15 cellular contexts compared by ENCODE assay signal in genomic region chr18:6776193-6776592, GRCh38. TPM values are rescaled to one million over a fixed set of nuclear protein-coding genes. Genes with fewer than 3 reads are reported as not detected.
DNase-seq lines count a peak whose midpoint lies in the region; ATAC-seq and TF ChIP-seq lines count a peak whose summit lies in the region.
"Had no signal": no experiment of that assay in that cellular context is flagged by ENCODE, and none has a peak within 500 bp of the region (broad histone marks: within the 10 kb centered on the region; RNA-seq: fewer than 3 reads in every experiment).

No MANE protein-coding gene starts in this region.

- DNase-seq in EH (ENCODE audit: low read depth) (peak; percentile 82), amniotic epithelial cell (ENCODE audit: low read depth) (peak; percentile 80), foreskin fibroblast (peak; percentile 26 to 85), sciatic nerve (ENCODE audit: low spot score) (no peak), germinal center (ENCODE audit: low spot score) (no peak)
- DNase-seq: activated effector memory CD4-positive, alpha-beta T cell treated with anti-CD3 and anti-CD28 coated beads, Interleukin-2, amount 50 U/mL, for 16 hours; C1 segment of cervical spinal cord; DND-41; MM.1S; NCI-H2081 treated with DMSO at 0.1 percent for 48 hours; SJCRH30; upper lobe of left lung had no signal

- intact Hi-C loops in sciatic nerve (cut with DNase I), result no loop called here

- no peak for TF ChIP-seq CTCF in foreskin fibroblast (IDR thresholded peaks at IDR 0.05; ENCODE audit: low read depth, low read length)

- peak; percentile 81 for ATAC-seq in sciatic nerve
- no peak for ATAC-seq in HG02798 (IDR thresholded peaks at IDR 0.05; ENCODE audit: poor library complexity, unreplicated experiment)
- ATAC-seq in HG03280 (IDR thresholded peaks at IDR 0.05; ENCODE audit: unreplicated experiment), result no peak
- no peak for ATAC-seq in HG02973 (IDR thresholded peaks at IDR 0.05; ENCODE audit: unreplicated experiment)

- H3K4me3 ChIP-seq in foreskin fibroblast (ENCODE audit: low read depth in 1 of 2, low read length in 2 of 2), result no peak overlapping the region
- H3K4me3 ChIP-seq: SJCRH30, upper lobe of left lung had no signal

RNA-seq across cellular contexts. Expression of gene ARHGAP28, which starts 46.7 kb away (rescaled TPM):
- total RNA-seq in sciatic nerve, result 9.7 TPM

Comparison
In these comparisons a context has a peak if more than half of its experiments do, and no peak if none do; other contexts are left out.
1. DNase-seq: peak in EH (single experiment), amniotic epithelial cell (single experiment) and foreskin fibroblast (2 of 2); none in sciatic nerve (single experiment) and germinal center (single experiment).